10 cellular contexts compared by ENCODE assay signal in the genomic region with DNA sequence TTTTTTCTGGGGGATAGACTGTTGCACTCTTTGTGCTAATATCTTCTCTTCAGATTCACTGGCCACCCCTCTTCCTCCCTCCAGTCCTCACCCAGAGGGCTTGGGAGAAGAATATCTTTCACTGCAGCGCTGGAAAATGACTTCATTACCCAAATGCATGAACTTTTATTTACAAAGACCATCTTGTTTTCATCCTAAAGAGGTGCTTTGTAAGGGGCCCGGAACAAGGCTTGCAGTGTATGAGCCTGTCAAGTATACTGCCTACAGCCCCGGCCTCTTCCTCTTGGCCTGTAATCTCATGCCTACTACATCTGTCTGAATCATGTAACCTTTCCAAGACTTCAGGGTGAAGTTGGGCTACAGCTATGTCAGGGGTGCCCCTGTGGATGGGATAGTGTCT. TPM values are rescaled to one million over a fixed set of nuclear protein-coding genes. Genes with fewer than 3 reads are reported as not detected.
DNase-seq lines count a peak whose midpoint lies in the region; ATAC-seq and TF ChIP-seq lines count a peak whose summit lies in the region.
"Had no signal": no experiment of that assay in that cellular context is flagged by ENCODE, and none has a peak within 500 bp of the region (broad histone marks: within the 10 kb centered on the region; RNA-seq: fewer than 3 reads in every experiment).

No MANE protein-coding gene starts in this region.

- peak in 1 of 2 donors; percentile 80 for TF ChIP-seq EP300 in tibial nerve (IDR thresholded peaks at IDR 0.05)

- H3K27me3 ChIP-seq in endodermal cell (ENCODE audit: control insufficient read depth, insufficient read depth, low read length, poor library complexity, severe bottlenecking) (peaks cover 14% of the 10 kb centered on the region), mucosa of rectum (ENCODE audit: control insufficient read depth in 2 of 2, insufficient read depth in 2 of 2, low read length in 2 of 2) (peaks cover 0 to 5% of the 10 kb centered on the region in 2 donors), tibial nerve (no peaks in the 10 kb centered on the region)

- peaks cover 15% of the 10 kb centered on the region for H3K4me1 ChIP-seq in endodermal cell (ENCODE audit: control insufficient read depth, insufficient read depth, low read length)
- H3K4me1 ChIP-seq in mucosa of rectum (ENCODE audit: control insufficient read depth in 2 of 2, insufficient read depth in 2 of 2, low read length in 2 of 2): peaks cover 0 to 3% of the 10 kb centered on the region in 2 donors
- peaks cover 0 to 34% (median 7%) of the 10 kb centered on the region in 4 donors for H3K4me1 ChIP-seq in tibial nerve

- TF ChIP-seq POLR2A in tibial nerve (IDR thresholded peaks at IDR 0.05): peak; percentile 10 to 30

- WGBS in endodermal cell (ENCODE audit: insufficient coverage in 1 of 2, insufficient read length in 1 of 2), 2 experiments: 74 to 96% methylated on average over 3 of the region's 3 CpGs
- WGBS in tibial nerve, 2 donors: 16 to 18% methylated on average over 3 of the region's 3 CpGs

- TF ChIP-seq CTCF in endodermal cell (conservative IDR thresholded peaks at IDR 0.05) (no peak), tibial nerve (IDR thresholded peaks at IDR 0.05) (no peak)

- H3K9ac ChIP-seq in endodermal cell (ENCODE audit: extremely low read depth, low read length, poor library complexity, severe bottlenecking) (no peak overlapping the region), mucosa of rectum (ENCODE audit: low read depth in 1 of 2, low read length in 2 of 2) (no peak overlapping the region)

- CTCF ChIA-PET in activated naive CD4-positive, alpha-beta T cell treated with anti-CD3 and anti-CD28 coated beads for 36 hours (lab: Charles Lee): interaction anchor here (1.3 kb wide), 1 partner anchor 75 kb away, joined by 3 read pairs; no protein-coding TSS in a partner anchor

- no peak overlapping the region for H3K27ac Mint-ChIP-seq in activated naive CD4-positive, alpha-beta T cell treated with anti-CD3 and anti-CD28 coated beads for 36 hours
- H3K27ac Mint-ChIP-seq in endodermal cell: no peak overlapping the region
- H3K27ac Mint-ChIP-seq: memory B cell had no signal

- H3K36me3 Mint-ChIP-seq in activated naive CD4-positive, alpha-beta T cell treated with anti-CD3 and anti-CD28 coated beads for 36 hours (ENCODE audit: low read depth): no peaks in the 10 kb centered on the region
- no peaks in the 10 kb centered on the region for H3K36me3 Mint-ChIP-seq in endodermal cell (ENCODE audit: low read depth)
- H3K36me3 Mint-ChIP-seq: memory B cell had no signal

- H3K4me3 Mint-ChIP-seq in activated naive CD4-positive, alpha-beta T cell treated with anti-CD3 and anti-CD28 coated beads for 36 hours: peak overlapping the region; percentile 64
- peak overlapping the region; percentile 75 for H3K4me3 Mint-ChIP-seq in endodermal cell

- no peak for ATAC-seq in GM21737 (IDR thresholded peaks at IDR 0.05; ENCODE audit: unreplicated experiment)

- H3K4me3 ChIP-seq in endodermal cell (ENCODE audit: low read length): peak overlapping the region; percentile 83
- H3K4me3 ChIP-seq in mucosa of rectum (ENCODE audit: low read length in 2 of 2): peak overlapping the region; percentile 71 to 74
- peak overlapping the region; percentile 62 to 82 (median 74) for H3K4me3 ChIP-seq in tibial nerve

- H3K4me1 Mint-ChIP-seq in activated naive CD4-positive, alpha-beta T cell treated with anti-CD3 and anti-CD28 coated beads for 36 hours (ENCODE audit: low read depth): peaks cover 14% of the 10 kb centered on the region
- H3K4me1 Mint-ChIP-seq in endodermal cell: peaks cover 30% of the 10 kb centered on the region

- H3K27ac ChIP-seq in endodermal cell (ENCODE audit: low read depth, low read length) (peak overlapping the region; percentile 37), mucosa of rectum (ENCODE audit: low read depth in 2 of 2, low read length in 2 of 2) (peak overlapping the region; percentile 67 to 80), tibial nerve (peak overlapping the region; percentile 90 to 98 (median 95))

- DNase-seq in activated naive CD4-positive, alpha-beta T cell treated with anti-CD3 and anti-CD28 coated beads for 36 hours: no peak
- no peak for DNase-seq in activated naive CD4-positive, alpha-beta T cell (lab: John Stamatoyannopoulos, UW)
- DNase-seq in endodermal cell: no peak
- no peak for DNase-seq in tibial nerve (ENCODE audit: low spot score in 2 of 2)
- no peak for DNase-seq in DMS153 (lab: John Stamatoyannopoulos, UW)
- no peak for DNase-seq in NCI-H1694 (lab: John Stamatoyannopoulos, UW)

- intact Hi-C loops in activated naive CD4-positive, alpha-beta T cell treated with anti-CD3 and anti-CD28 coated beads for 36 hours (cut with micrococcal nuclease): loop anchor here (5.0 kb wide), 1 partner anchor 73 kb away; no protein-coding TSS in a partner anchor

- H3K9me3 Mint-ChIP-seq in activated naive CD4-positive, alpha-beta T cell treated with anti-CD3 and anti-CD28 coated beads for 36 hours: no peaks in the 10 kb centered on the region
- H3K9me3 Mint-ChIP-seq in endodermal cell: peaks cover 14% of the 10 kb centered on the region
- H3K9me3 Mint-ChIP-seq: memory B cell had no signal

- H3K9me3 ChIP-seq in endodermal cell (ENCODE audit: control insufficient read depth, low read length) (no peaks in the 10 kb centered on the region), mucosa of rectum (ENCODE audit: control insufficient read depth in 2 of 2, low read length in 2 of 2) (no peaks in the 10 kb centered on the region), tibial nerve (no peaks in the 10 kb centered on the region)

- peaks cover 26% of the 10 kb centered on the region for H3K27me3 Mint-ChIP-seq in activated naive CD4-positive, alpha-beta T cell treated with anti-CD3 and anti-CD28 coated beads for 36 hours (ENCODE audit: low read depth)
- H3K27me3 Mint-ChIP-seq in endodermal cell (ENCODE audit: insufficient read depth): peaks cover 40% of the 10 kb centered on the region

- no peaks in the 10 kb centered on the region for H3K36me3 ChIP-seq in endodermal cell (ENCODE audit: control insufficient read depth, insufficient read depth, low read length)
- H3K36me3 ChIP-seq in mucosa of rectum (ENCODE audit: control insufficient read depth in 2 of 2, insufficient read depth in 2 of 2, low read length in 2 of 2): no peaks in the 10 kb centered on the region
- peaks cover 0 to 2% (median 0%) of the 10 kb centered on the region in 3 donors for H3K36me3 ChIP-seq in tibial nerve

RNA-seq across cellular contexts. Expression of a gene that starts 0.6 kb away (rescaled TPM):
- not detected for total RNA-seq in activated naive CD4-positive, alpha-beta T cell treated with anti-CD3 and anti-CD28 coated beads for 36 hours
- total RNA-seq in endodermal cell (1 to 10 TPM in 1 of 2 donors, under 1 TPM in 1; 0.24 to 3.7 TPM), tibial nerve (100 to 1,000 TPM; 229 to 524 (median 468) TPM)
- polyA plus RNA-seq in endodermal cell (2013, experiment 1 of 2): 6.4 TPM
- 4.8 TPM for polyA plus RNA-seq in endodermal cell (2013, experiment 2 of 2)
- total RNA-seq: activated CD8-positive, alpha-beta memory T cell treated with anti-CD3 and anti-CD28 coated beads for 36 hours had no signal

Comparison
In these comparisons a context has a peak if more than half of its experiments do, and no peak if none do; other contexts are left out.
1. H3K27ac ChIP-seq: peak in every context shown above with its lines; median percentile 95 in tibial nerve; 74 in mucosa of rectum; 37 in endodermal cell.
2. RNA of a gene that starts 0.6 kb away (total RNA-seq): 229 to 524 TPM in tibial nerve; 0.24 to 3.7 TPM in endodermal cell and not detected in activated naive CD4-positive, alpha-beta T cell treated with anti-CD3 and anti-CD28 coated beads for 36 hours; every median in the first group is over 10 times any median in the second.
3. Peak in every context shown above with its lines, with median percentiles within 50 percentile points of each other: H3K4me3 ChIP-seq.